8 cellular contexts compared by ENCODE assay signal in genomic region chr7:76358478-76359110, GRCh38. TPM values are rescaled to one million over a fixed set of nuclear protein-coding genes. Genes with fewer than 3 reads are reported as not detected.
DNase-seq lines count a peak whose midpoint lies in the region; ATAC-seq, FAIRE-seq and TF ChIP-seq lines count a peak whose summit lies in the region.

YWHAG (minus strand) TSS chr7:76358991; CDS start chr7:76358808, 183 bp downstream.

- peak within 1 kb of the TSS; percentile 96 to 97 for H3K4me3 ChIP-seq in right atrium auricular region
- peak within 1 kb of the TSS; percentile 92 for H3K4me3 ChIP-seq in rectal smooth muscle tissue (ENCODE audit: low read length)
- peak within 1 kb of the TSS; percentile 82 to 91 for H3K4me3 ChIP-seq in vagina

- H3K36me3 Mint-ChIP-seq in HFFc6 (ENCODE audit: low read depth) (peaks cover 39% of the 10 kb centered on the region), T-cell (peaks cover 16% of the 10 kb centered on the region)

- peak within 1 kb of the TSS; percentile 93 for H3K9ac ChIP-seq in rectal smooth muscle tissue (ENCODE audit: low read length)

- POLR2A ChIA-PET in T-cell (lab: Charles Lee), result interaction anchor here (0.6 to 1.4 kb wide), 3 partner anchors 27 to 40 kb away, joined by 3 to 5 read pairs (median 4); no protein-coding TSS in a partner anchor

- DNase-seq in GM12892 (ENCODE audit: insufficient read length) (peak; percentile 70), HFFc6 (peak; percentile 79), NAMALWA (ENCODE audit: low spot score) (peak; percentile 90), T-cell (peak in 33 of 34 experiments; percentile 65 to 89 (median 80)), right atrium auricular region (ENCODE audit: low spot score) (peak; percentile 89), vagina (ENCODE audit: extremely low spot score in 2 of 2) (no peak)

- peak; percentile 40 for FAIRE-seq in GM12892 (lab: Jason Lieb, UNC)

- peak; percentile 98 for TF ChIP-seq POLR2A in GM12892 (IDR thresholded peaks at IDR 0.05; ENCODE audit: low read depth, low read length)
- TF ChIP-seq POLR2A in vagina (IDR thresholded peaks at IDR 0.05), result peak in 1 of 2 donors; percentile 99

- H3K9me3 ChIP-seq in right atrium auricular region (no peaks in the 10 kb centered on the region), vagina (no peaks in the 10 kb centered on the region)

- H3K27ac Mint-ChIP-seq in HFFc6 (peak within 1 kb of the TSS; percentile 97), T-cell (peak within 1 kb of the TSS; percentile 92 to 96)

- CTCF ChIA-PET in T-cell (lab: Charles Lee), result interaction anchor here (0.5 to 1.5 kb wide), 9 partner anchors 15 to 180 kb away, joined by 3 to 14 read pairs (median 4); no protein-coding TSS in a partner anchor

- H3K27me3 ChIP-seq in right atrium auricular region (no peaks in the 10 kb centered on the region), rectal smooth muscle tissue (ENCODE audit: control insufficient read depth, insufficient read depth, low read length) (no peaks in the 10 kb centered on the region), vagina (no peaks in the 10 kb centered on the region)

- peak within 1 kb of the TSS; percentile 99 for H3K4me3 Mint-ChIP-seq in HFFc6
- H3K4me3 Mint-ChIP-seq in T-cell, result peak within 1 kb of the TSS; percentile 91 to 95 (median 94)

- peaks cover 17% of the 10 kb centered on the region for H3K36me3 ChIP-seq in right atrium auricular region
- no peaks in the 10 kb centered on the region for H3K36me3 ChIP-seq in rectal smooth muscle tissue (ENCODE audit: control insufficient read depth, insufficient read depth, low read length)
- no peaks in the 10 kb centered on the region for H3K36me3 ChIP-seq in vagina

- peak within 1 kb of the TSS; percentile 100 for H3K27ac ChIP-seq in angular gyrus (ENCODE audit: low read depth, low read length)
- peak within 1 kb of the TSS; percentile 99 to 100 for H3K27ac ChIP-seq in right atrium auricular region
- peak within 1 kb of the TSS; percentile 99 for H3K27ac ChIP-seq in rectal smooth muscle tissue (ENCODE audit: low read depth, low read length)
- H3K27ac ChIP-seq in vagina, result peak within 1 kb of the TSS; percentile 100

- no peaks in the 10 kb centered on the region for H3K9me3 Mint-ChIP-seq in HFFc6
- no peaks in the 10 kb centered on the region for H3K9me3 Mint-ChIP-seq in T-cell

- H3K27me3 Mint-ChIP-seq in HFFc6 (ENCODE audit: insufficient read depth) (no peaks in the 10 kb centered on the region), T-cell (no peaks in the 10 kb centered on the region)

- TF ChIP-seq CTCF in HFFc6 (IDR thresholded peaks at IDR 0.05) (no peak), right atrium auricular region (IDR thresholded peaks at IDR 0.05) (no peak), vagina (IDR thresholded peaks at IDR 0.05) (no peak)

- ATAC-seq in T-cell (replicated peaks in 1 of 4), result peak; percentile 76 to 81 (median 80)

- peaks cover 42% of the 10 kb centered on the region for H3K4me1 Mint-ChIP-seq in HFFc6 (ENCODE audit: low read depth)
- peaks cover 39 to 42% (median 41%) of the 10 kb centered on the region in 3 donors for H3K4me1 Mint-ChIP-seq in T-cell

- intact Hi-C loops in vagina (cut with DNase I), result loop anchor here (2.0 kb wide), 1 partner anchor 40 kb away; no protein-coding TSS in a partner anchor

- H3K4me1 ChIP-seq in right atrium auricular region (peaks cover 0 to 49% of the 10 kb centered on the region in 2 donors), rectal smooth muscle tissue (ENCODE audit: control insufficient read depth, insufficient read depth, low read length) (peaks cover 11% of the 10 kb centered on the region), vagina (peaks cover 40% of the 10 kb centered on the region)

RNA-seq across cellular contexts. Expression of gene YWHAG, which starts in this region (rescaled TPM):
- polyA plus RNA-seq in GM12892 (2012; ENCODE audit: missing spikeins), result 87.2 TPM
- 100 to 1,000 TPM; 171 to 210 (median 180) TPM for total RNA-seq in HFFc6 (2021; fragmentation: NEBNext Ultra II Directional; extraction: Animal tissue kit (Norgen Biotek cat#: 25700))
- total RNA-seq in T-cell, result 10 to 100 TPM; 25.1 to 46.8 (median 41.7) TPM
- total RNA-seq in right atrium auricular region, result 100 to 1,000 TPM; 132 to 153 TPM
- total RNA-seq in vagina, result 73.2 TPM

Comparison
In these comparisons a context has a peak if more than half of its experiments do, and no peak if none do; other contexts are left out.
1. DNase-seq: peak in GM12892 (single experiment), HFFc6 (single experiment), NAMALWA (single experiment), T-cell (33 of 34) and right atrium auricular region (single experiment); none in vagina (0 of 2).
2. Peak in every context shown above with its lines, with median percentiles within 50 percentile points of each other: H3K27ac ChIP-seq and H3K4me3 ChIP-seq.